9 cellular contexts compared by ENCODE assay signal in genomic region chr2:210577263-210578071, GRCh38. TPM values are rescaled to one million over a fixed set of nuclear protein-coding genes. Genes with fewer than 3 reads are reported as not detected.
DNase-seq lines count a peak whose midpoint lies in the region; ATAC-seq and TF ChIP-seq lines count a peak whose summit lies in the region.
"Had no signal": no experiment of that assay in that cellular context is flagged by ENCODE, and none has a peak within 500 bp of the region (broad histone marks: within the 10 kb centered on the region; RNA-seq: fewer than 3 reads in every experiment).

No MANE protein-coding gene starts in this region.

- no peaks in the 10 kb centered on the region for H3K9me2 ChIP-seq in hepatocyte (replicated peaks; ENCODE audit: insufficient read depth)

- H3K27me3 ChIP-seq in CD4-positive, alpha-beta T cell (ENCODE audit: control insufficient read depth, insufficient read depth, low read length) = no peaks in the 10 kb centered on the region
- H3K27me3 ChIP-seq in hepatocyte = no peaks in the 10 kb centered on the region
- H3K27me3 ChIP-seq in stomach = no peaks in the 10 kb centered on the region

- H3K4me3 Mint-ChIP-seq in CD4-positive, alpha-beta T cell = no peak overlapping the region
- H3K4me3 Mint-ChIP-seq in WTC11 = no peak overlapping the region
- H3K4me3 Mint-ChIP-seq in activated T-helper 1 cell treated with anti-CD3 and anti-CD28 coated beads, Interleukin-12 subunit alpha, Interleukin-12 subunit beta, Interleukin-2, Interleukin-4 antibody, amounts not matched to agents 30 ng/mL and 10 ng/mL and 1 ng/mL, durations not matched to agents 14 hours and 24 hours and 36 hours = no peak overlapping the region
- H3K4me3 Mint-ChIP-seq: T-helper 1 cell treated with Interleukin-12 subunit alpha and Interleukin-12 subunit beta and Interleukin-4 antibody, amounts not matched to agents 30 μg/mL and 1 μg/mL, for 36 hours had no signal

- no peaks in the 10 kb centered on the region for H3K4me1 Mint-ChIP-seq in CD4-positive, alpha-beta T cell (ENCODE audit: low read depth)
- H3K4me1 Mint-ChIP-seq in WTC11 = peaks cover 4% of the 10 kb centered on the region
- no peaks in the 10 kb centered on the region for H3K4me1 Mint-ChIP-seq in activated T-helper 1 cell treated with anti-CD3 and anti-CD28 coated beads, Interleukin-12 subunit alpha, Interleukin-12 subunit beta, Interleukin-2, Interleukin-4 antibody, amounts not matched to agents 30 ng/mL and 10 ng/mL and 1 ng/mL, durations not matched to agents 14 hours and 24 hours and 36 hours (ENCODE audit: low read depth)

- no peak for TF ChIP-seq POLR2A in stomach (IDR thresholded peaks at IDR 0.05)

- no peak for ATAC-seq in CD4-positive, alpha-beta T cell (ENCODE audit: poor library complexity)
- ATAC-seq in GM18517 (IDR thresholded peaks at IDR 0.05; ENCODE audit: unreplicated experiment) (peak; percentile 97), HG02852 (IDR thresholded peaks at IDR 0.05; ENCODE audit: unreplicated experiment) (peak; percentile 91), WTC11 (peak; percentile 91)

- intact Hi-C loops in CD4-positive, alpha-beta T cell (cut with DNase I, micrococcal nuclease) = no loop called here
- intact Hi-C loops in stomach (cut with DNase I; ENCODE audit: low total_unique reads) = no loop called here
- intact Hi-C loops in activated T-helper 1 cell treated with anti-CD3 and anti-CD28 coated beads, Interleukin-12 subunit alpha, Interleukin-12 subunit beta, Interleukin-2, Interleukin-4 antibody, amounts not matched to agents 30 ng/mL and 10 ng/mL and 1 ng/mL, durations not matched to agents 14 hours and 24 hours and 36 hours (cut with micrococcal nuclease) = loop anchor here (1.0 to 10.0 kb wide), 3 partner anchors 133 to 1989 kb away; no protein-coding TSS in a partner anchor

- no peak overlapping the region for H3K27ac Mint-ChIP-seq in CD4-positive, alpha-beta T cell
- H3K27ac Mint-ChIP-seq in WTC11 = peak overlapping the region; percentile 86
- no peak overlapping the region for H3K27ac Mint-ChIP-seq in activated T-helper 1 cell treated with anti-CD3 and anti-CD28 coated beads, Interleukin-12 subunit alpha, Interleukin-12 subunit beta, Interleukin-2, Interleukin-4 antibody, amounts not matched to agents 30 ng/mL and 10 ng/mL and 1 ng/mL, durations not matched to agents 14 hours and 24 hours and 36 hours
- H3K27ac Mint-ChIP-seq: T-helper 1 cell treated with Interleukin-12 subunit alpha and Interleukin-12 subunit beta and Interleukin-4 antibody, amounts not matched to agents 30 μg/mL and 1 μg/mL, for 36 hours had no signal

- no peaks in the 10 kb centered on the region for H3K36me3 Mint-ChIP-seq in CD4-positive, alpha-beta T cell (ENCODE audit: low read depth)
- H3K36me3 Mint-ChIP-seq in WTC11 = no peaks in the 10 kb centered on the region
- no peaks in the 10 kb centered on the region for H3K36me3 Mint-ChIP-seq in activated T-helper 1 cell treated with anti-CD3 and anti-CD28 coated beads, Interleukin-12 subunit alpha, Interleukin-12 subunit beta, Interleukin-2, Interleukin-4 antibody, amounts not matched to agents 30 ng/mL and 10 ng/mL and 1 ng/mL, durations not matched to agents 14 hours and 24 hours and 36 hours (ENCODE audit: low read depth)

- no peak overlapping the region for H3K27ac ChIP-seq in CD4-positive, alpha-beta T cell (ENCODE audit: low read depth, low read length)
- H3K27ac ChIP-seq in hepatocyte = no peak overlapping the region
- no peak overlapping the region for H3K27ac ChIP-seq in stomach

- CTCF ChIA-PET in CD4-positive, alpha-beta T cell (lab: Charles Lee) = no interaction called here
- CTCF ChIA-PET in WTC11 (lab: Charles Lee) = interaction anchor here (0.9 kb wide), 1 partner anchor 53 kb away, joined by 3 read pairs; no protein-coding TSS in a partner anchor

- 52% methylated on average over 2 of the region's 2 CpGs for WGBS in hepatocyte (ENCODE audit: low lambda C conversion rate, missing lambda C conversion rate)
- WGBS in stomach, 5 donors = 18 to 33% (median 26%) methylated on average over 2 of the region's 2 CpGs

- H3K4me1 ChIP-seq in hepatocyte (ENCODE audit: insufficient read depth) = no peaks in the 10 kb centered on the region
- no peaks in the 10 kb centered on the region for H3K4me1 ChIP-seq in stomach

- H3K4me2 ChIP-seq in hepatocyte = no peak overlapping the region

- H3K79me2 ChIP-seq in hepatocyte = no peaks in the 10 kb centered on the region

- H3K9me3 ChIP-seq in CD4-positive, alpha-beta T cell (ENCODE audit: control insufficient read depth, low read length) = no peaks in the 10 kb centered on the region
- H3K9me3 ChIP-seq in hepatocyte (ENCODE audit: low read depth) = no peaks in the 10 kb centered on the region
- H3K9me3 ChIP-seq in stomach = no peaks in the 10 kb centered on the region

- no peak overlapping the region for H3K4me3 ChIP-seq in hepatocyte
- no peak overlapping the region for H3K4me3 ChIP-seq in stomach

- H3K36me3 ChIP-seq in hepatocyte (replicated peaks; ENCODE audit: insufficient read depth, low read depth) (no peaks in the 10 kb centered on the region), stomach (no peaks in the 10 kb centered on the region)

- POLR2A ChIA-PET in CD4-positive, alpha-beta T cell (lab: Charles Lee) = no interaction called here
- POLR2A ChIA-PET in WTC11 (lab: Charles Lee) = no interaction called here

- no peak for TF ChIP-seq EP300 in stomach (IDR thresholded peaks at IDR 0.05)

- H3K9me3 Mint-ChIP-seq in CD4-positive, alpha-beta T cell = no peaks in the 10 kb centered on the region
- H3K9me3 Mint-ChIP-seq in WTC11 = no peaks in the 10 kb centered on the region
- no peaks in the 10 kb centered on the region for H3K9me3 Mint-ChIP-seq in activated T-helper 1 cell treated with anti-CD3 and anti-CD28 coated beads, Interleukin-12 subunit alpha, Interleukin-12 subunit beta, Interleukin-2, Interleukin-4 antibody, amounts not matched to agents 30 ng/mL and 10 ng/mL and 1 ng/mL, durations not matched to agents 14 hours and 24 hours and 36 hours
- H3K9me3 Mint-ChIP-seq: T-helper 1 cell treated with Interleukin-12 subunit alpha and Interleukin-12 subunit beta and Interleukin-4 antibody, amounts not matched to agents 30 μg/mL and 1 μg/mL, for 36 hours had no signal

- H4K20me1 ChIP-seq in hepatocyte (ENCODE audit: insufficient read depth, poor library complexity, severe bottlenecking) = peaks cover 5% of the 10 kb centered on the region

- peak; percentile 77 for TF ChIP-seq CTCF in CD4-positive, alpha-beta T cell (IDR thresholded peaks at IDR 0.05)
- TF ChIP-seq CTCF in WTC11 (IDR thresholded peaks at IDR 0.05) (peak; percentile 59; the same call in 1 of the 2 replicates), hepatocyte (IDR thresholded peaks at IDR 0.05; ENCODE audit: poor library complexity) (peak; percentile 82), stomach (IDR thresholded peaks at IDR 0.05) (peak in 5 of 7 experiments; percentile 12 to 63 (median 30))

- DNase-seq in CD4-positive, alpha-beta T cell = no peak
- DNase-seq in NCI-H1092 treated with DMSO at 0.1 percent for 48 hours (lab: John Stamatoyannopoulos, UW) = peak; percentile 26
- DNase-seq in WTC11 (ENCODE audit: low spot score) = no peak
- DNase-seq in hepatocyte (ENCODE audit: low spot score) = peak; percentile 49
- DNase-seq in stomach = no peak
- DNase-seq in activated T-helper 1 cell treated with anti-CD3 and anti-CD28 coated beads, Interleukin-12 subunit alpha, Interleukin-12 subunit beta, Interleukin-2, Interleukin-4 antibody, amounts not matched to agents 30 ng/mL and 10 ng/mL and 1 ng/mL, durations not matched to agents 14 hours and 24 hours and 36 hours (ENCODE audit: low spot score) = no peak

- no peaks in the 10 kb centered on the region for H3K27me3 Mint-ChIP-seq in CD4-positive, alpha-beta T cell
- H3K27me3 Mint-ChIP-seq in WTC11 (ENCODE audit: low read depth) = no peaks in the 10 kb centered on the region
- H3K27me3 Mint-ChIP-seq in activated T-helper 1 cell treated with anti-CD3 and anti-CD28 coated beads, Interleukin-12 subunit alpha, Interleukin-12 subunit beta, Interleukin-2, Interleukin-4 antibody, amounts not matched to agents 30 ng/mL and 10 ng/mL and 1 ng/mL, durations not matched to agents 14 hours and 24 hours and 36 hours (ENCODE audit: insufficient read depth) = peaks cover 2% of the 10 kb centered on the region

- no peak overlapping the region for H2AFZ ChIP-seq in hepatocyte

TF ChIP-seq in WTC11, 78 proteins besides CTCF, POLR2A, EP300 and RAD21:
- TF ChIP-seq TEAD1 (CRISPR knock-in tag; IDR thresholded peaks at IDR 0.05) = no peak
- no peak for TF ChIP-seq ZMAT4 (CRISPR knock-in tag; IDR thresholded peaks at IDR 0.05)
- TF ChIP-seq E2F4 (CRISPR knock-in tag; IDR thresholded peaks at IDR 0.05; ENCODE audit: borderline replicate concordance, low read depth) = no peak
- TF ChIP-seq GABPB1 (CRISPR knock-in tag; IDR thresholded peaks at IDR 0.05) = peak; percentile 75

RNA-seq across cellular contexts. Expression of gene CPS1, which starts 21.1 kb away (rescaled TPM):
- total RNA-seq in CD4-positive, alpha-beta T cell = under 1 TPM; 0.41 to 0.67 TPM
- 9.0 to 18.7 TPM (median 15.5 TPM) in 3 replicates for total RNA-seq in WTC11 (2021)
- 587 and 618 TPM in 2 replicates for total RNA-seq in hepatocyte
- polyA plus RNA-seq in hepatocyte = 145 and 239 TPM in 2 replicates
- 10 to 100 TPM in 1 of 5 donors, 1 to 10 TPM in 2, under 1 TPM in 2; under 0.01 to 14.9 (median 1.0) TPM for total RNA-seq in stomach
- under 1 TPM; 0.45 to 0.56 (median 0.46) TPM for polyA plus RNA-seq in stomach
- total RNA-seq in activated T-helper 1 cell treated with anti-CD3 and anti-CD28 coated beads, Interleukin-12 subunit alpha, Interleukin-12 subunit beta, Interleukin-2, Interleukin-4 antibody, amounts not matched to agents 30 ng/mL and 10 ng/mL and 1 ng/mL, durations not matched to agents 14 hours and 24 hours and 36 hours = 0.18 and 0.73 TPM in 2 replicates

Comparison
In these comparisons a context has a peak if more than half of its experiments do, and no peak if none do; other contexts are left out.
1. DNase-seq: peak in NCI-H1092 treated with DMSO at 0.1 percent for 48 hours (single experiment) and hepatocyte (single experiment); none in CD4-positive, alpha-beta T cell (0 of 10), WTC11 (single experiment), stomach (single experiment) and activated T-helper 1 cell treated with anti-CD3 and anti-CD28 coated beads, Interleukin-12 subunit alpha, Interleukin-12 subunit beta, Interleukin-2, Interleukin-4 antibody, amounts not matched to agents 30 ng/mL and 10 ng/mL and 1 ng/mL, durations not matched to agents 14 hours and 24 hours and 36 hours (single experiment).
2. CTCF ChIP-seq: peak in every context shown above with its lines; median percentile 82 in hepatocyte; 77 in CD4-positive, alpha-beta T cell; 59 in WTC11; 30 in stomach.
3. RNA of gene CPS1, which starts 21.1 kb away (total RNA-seq): 587 to 618 TPM in hepatocyte; 9.0 to 18.7 TPM in WTC11, under 0.01 to 14.9 TPM in stomach, 0.41 to 0.67 TPM in CD4-positive, alpha-beta T cell and 0.18 to 0.73 TPM in activated T-helper 1 cell treated with anti-CD3 and anti-CD28 coated beads, Interleukin-12 subunit alpha, Interleukin-12 subunit beta, Interleukin-2, Interleukin-4 antibody, amounts not matched to agents 30 ng/mL and 10 ng/mL and 1 ng/mL, durations not matched to agents 14 hours and 24 hours and 36 hours; every median in the first group is over 10 times any median in the second.